Comparison of ENCODE assay signal across 28 cellular contexts in the genomic region with DNA sequence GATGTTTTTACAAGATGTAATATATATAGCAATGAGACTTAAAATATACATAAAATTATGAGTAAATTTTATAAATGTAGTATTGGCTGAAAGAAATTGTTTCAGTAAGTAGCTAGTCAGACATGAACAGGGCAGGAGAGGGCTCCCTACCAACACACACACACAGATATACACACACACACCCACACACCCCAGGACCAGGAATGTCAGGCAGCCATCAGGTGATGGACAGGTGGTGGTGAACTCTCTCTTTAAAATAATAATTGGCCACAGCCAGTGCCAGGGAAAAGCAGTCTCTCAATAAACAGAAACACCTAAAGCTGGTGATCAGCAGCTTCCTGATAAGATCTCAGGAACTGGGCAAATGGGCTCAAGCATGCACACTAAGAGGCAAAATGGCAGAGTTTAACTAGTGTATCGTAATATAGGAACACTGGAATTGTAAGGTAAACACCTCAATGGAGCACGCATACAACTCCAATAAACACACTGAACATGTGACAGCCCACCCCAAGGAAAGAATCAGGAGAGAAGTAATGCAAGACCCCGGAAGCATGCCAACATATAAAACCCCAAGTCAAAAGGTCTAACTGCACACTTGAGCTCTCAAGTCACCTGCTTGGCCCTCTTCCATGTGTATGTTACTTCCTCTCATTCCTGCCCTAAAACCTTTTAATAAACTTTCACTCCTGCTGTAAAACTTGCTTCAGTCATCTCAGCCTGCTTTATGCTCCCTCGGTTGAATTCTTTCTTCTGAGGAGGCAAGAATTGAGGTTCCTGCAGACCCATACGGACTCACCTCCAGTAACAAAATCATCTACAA.
"Had no signal": no experiment of that assay in that cellular context is flagged by ENCODE, and none has a peak within 500 bp of the region (broad histone marks: within the 10 kb centered on the region; RNA-seq: fewer than 3 reads in every experiment).

No MANE protein-coding gene starts in this region.

- H3K27ac ChIP-seq: body of pancreas, left ventricle myocardium inferior, neural progenitor cell, parathyroid adenoma, psoas muscle, sigmoid colon, stomach, suprapubic skin, tibial nerve, WERI-Rb-1 had no signal

- FAIRE-seq: colon, frontal cortex, islet of Langerhans, urothelium cell line had no signal

- DNase-seq: activated CD4-positive, alpha-beta T cell treated with anti-CD3 and anti-CD28 coated beads for 48 hours; activated CD4-positive, alpha-beta T cell treated with anti-CD3 and anti-CD28 coated beads, Interleukin-2, amount 50 U/mL, for 48 hours; activated CD8-positive, alpha-beta memory T cell treated with anti-CD3 and anti-CD28 coated beads for 24 hours; activated effector memory CD4-positive, alpha-beta T cell treated with Interleukin-2 at 50 U/mL for 16 hours; activated naive CD4-positive, alpha-beta T cell treated with Interleukin-2 at 50 U/mL for 16 hours; anterior cingulate cortex; body of pancreas; effector memory CD4-positive, alpha-beta T cell; left ventricle myocardium inferior; natural killer cell; occipital lobe; psoas muscle; sigmoid colon; stimulated activated CD4-positive, alpha-beta T cell treated with anti-CD3 and anti-CD28 coated beads, Interleukin-2, amount 100 ng/mL, for 24 hours; stimulated activated naive B cell treated with anti-CD40 and anti-IgM and Interleukin-4, amounts not matched to agents 10 μg/mL and 1 μg/mL and 100 μg/mL, for 72 hours; stomach; WERI-Rb-1 had no signal

- H3K79me2 ChIP-seq: parathyroid adenoma had no signal

- H3K4me2 ChIP-seq: neural progenitor cell, smooth muscle cell had no signal

- H3K4me3 ChIP-seq: body of pancreas, left ventricle myocardium inferior, lung, neural progenitor cell, psoas muscle, sigmoid colon, smooth muscle cell, stomach, suprapubic skin, tibial nerve had no signal

- H3K36me3 ChIP-seq: left ventricle myocardium inferior, neural progenitor cell, sigmoid colon, stomach, suprapubic skin, tibial nerve, WERI-Rb-1 had no signal

- H3K27me3 ChIP-seq: body of pancreas, neural progenitor cell, sigmoid colon, stomach, suprapubic skin, tibial nerve had no signal

- H3K9me3 ChIP-seq: body of pancreas, left ventricle myocardium inferior, psoas muscle, sigmoid colon, stomach, suprapubic skin, tibial nerve had no signal

- H3K9ac ChIP-seq: neural progenitor cell, parathyroid adenoma had no signal

- H3K4me1 ChIP-seq: body of pancreas, left ventricle myocardium inferior, parathyroid adenoma, psoas muscle, stomach, suprapubic skin, tibial nerve had no signal

- ATAC-seq: activated CD4-positive, CD25-positive, alpha-beta regulatory T cell treated with anti-CD3 and anti-CD28 coated beads, Interleukin-2, amount 50 U/mL, for 24 hours; body of pancreas; natural killer cell; psoas muscle; stimulated activated naive B cell treated with anti-CD40 and anti-IgM and Interleukin-4, amounts not matched to agents 10 μg/mL and 1 μg/mL and 100 μg/mL, for 72 hours had no signal
